8 cellular contexts compared by ENCODE assay signal in genomic region chr17:50864747-50865059, GRCh38. TPM values are rescaled to one million over a fixed set of nuclear protein-coding genes. Genes with fewer than 3 reads are reported as not detected.
A peak's percentile ranks its signal among the peaks of the same experiment; 100 is the strongest.
DNase-seq lines count a peak whose midpoint lies in the region; TF ChIP-seq lines count a peak whose summit lies in the region.

No MANE protein-coding gene starts in this region.

- H3K27me3 ChIP-seq in kidney epithelial cell (ENCODE audit: control insufficient read depth, insufficient read depth, low read length), result no peaks in the 10 kb centered on the region

- DNase-seq in T-helper 1 cell (no peak), kidney epithelial cell (ENCODE audit: low read depth) (no peak), DMS153 (lab: John Stamatoyannopoulos, UW) (no peak), KG1 (lab: John Stamatoyannopoulos, UW) (no peak), NCI-H146 treated with DMSO at 0.1 percent for 48 hours (lab: John Stamatoyannopoulos, UW; ENCODE audit: unreplicated experiment) (no peak)
- no peak for DNase-seq in activated naive CD8-positive, alpha-beta T cell treated with anti-CD3 and anti-CD28 coated beads for 36 hours

- H3K36me3 ChIP-seq in kidney epithelial cell (ENCODE audit: control insufficient read depth, insufficient read depth, low read length), result no peaks in the 10 kb centered on the region

- peak overlapping the region; percentile 98 for H3K4me3 Mint-ChIP-seq in T-helper 1 cell treated with Interleukin-12 subunit alpha and Interleukin-12 subunit beta and Interleukin-4 antibody, amounts not matched to agents 30 μg/mL and 1 μg/mL, for 36 hours
- H3K4me3 Mint-ChIP-seq in activated naive CD8-positive, alpha-beta T cell treated with anti-CD3 and anti-CD28 coated beads for 36 hours, result peak overlapping the region; percentile 96

- H3K27me3 Mint-ChIP-seq in T-helper 1 cell treated with Interleukin-12 subunit alpha and Interleukin-12 subunit beta and Interleukin-4 antibody, amounts not matched to agents 30 μg/mL and 1 μg/mL, for 36 hours (ENCODE audit: low read depth), result no peaks in the 10 kb centered on the region
- peaks cover 4% of the 10 kb centered on the region for H3K27me3 Mint-ChIP-seq in activated naive CD8-positive, alpha-beta T cell treated with anti-CD3 and anti-CD28 coated beads for 36 hours

- H3K4me3 ChIP-seq in kidney epithelial cell (ENCODE audit: low read depth, low read length), result peak overlapping the region; percentile 78

- no peaks in the 10 kb centered on the region for H3K9me3 Mint-ChIP-seq in T-helper 1 cell treated with Interleukin-12 subunit alpha and Interleukin-12 subunit beta and Interleukin-4 antibody, amounts not matched to agents 30 μg/mL and 1 μg/mL, for 36 hours
- H3K9me3 Mint-ChIP-seq in activated naive CD8-positive, alpha-beta T cell treated with anti-CD3 and anti-CD28 coated beads for 36 hours, result no peaks in the 10 kb centered on the region

- H3K4me1 Mint-ChIP-seq in T-helper 1 cell treated with Interleukin-12 subunit alpha and Interleukin-12 subunit beta and Interleukin-4 antibody, amounts not matched to agents 30 μg/mL and 1 μg/mL, for 36 hours (ENCODE audit: low read depth), result peaks cover 33% of the 10 kb centered on the region
- peaks cover 39% of the 10 kb centered on the region for H3K4me1 Mint-ChIP-seq in activated naive CD8-positive, alpha-beta T cell treated with anti-CD3 and anti-CD28 coated beads for 36 hours

- H3K27ac ChIP-seq in temporal lobe (ENCODE audit: low read depth, low read length), result peak overlapping the region; percentile 92

- peaks cover 25% of the 10 kb centered on the region for H3K36me3 Mint-ChIP-seq in T-helper 1 cell treated with Interleukin-12 subunit alpha and Interleukin-12 subunit beta and Interleukin-4 antibody, amounts not matched to agents 30 μg/mL and 1 μg/mL, for 36 hours (ENCODE audit: low read depth)
- H3K36me3 Mint-ChIP-seq in activated naive CD8-positive, alpha-beta T cell treated with anti-CD3 and anti-CD28 coated beads for 36 hours, result peaks cover 16% of the 10 kb centered on the region

- peak overlapping the region; percentile 99 for H3K27ac Mint-ChIP-seq in T-helper 1 cell treated with Interleukin-12 subunit alpha and Interleukin-12 subunit beta and Interleukin-4 antibody, amounts not matched to agents 30 μg/mL and 1 μg/mL, for 36 hours
- H3K27ac Mint-ChIP-seq in activated naive CD8-positive, alpha-beta T cell treated with anti-CD3 and anti-CD28 coated beads for 36 hours, result peak overlapping the region; percentile 94

- TF ChIP-seq CTCF in kidney epithelial cell (IDR thresholded peaks at IDR 0.05; ENCODE audit: insufficient read depth, low read length, poor library complexity, severe bottlenecking), result no peak

RNA-seq across cellular contexts. Expression of gene TOB1, which starts 1.5 kb away (rescaled TPM):
- 10 to 100 TPM; 40.1 to 44.9 TPM for total RNA-seq in activated naive CD8-positive, alpha-beta T cell treated with anti-CD3 and anti-CD28 coated beads for 36 hours
- total RNA-seq in kidney epithelial cell, result 11.4 and 12.6 TPM in 2 replicates
- 12.3 TPM for total RNA-seq in temporal lobe

RNA-seq across cellular contexts. Expression of gene WFIKKN2, which starts 29.3 kb away (rescaled TPM):
- total RNA-seq in activated naive CD8-positive, alpha-beta T cell treated with anti-CD3 and anti-CD28 coated beads for 36 hours, result not detected
- total RNA-seq in kidney epithelial cell, result not detected in 2 replicates
- 6.6 TPM for total RNA-seq in temporal lobe
